In the genomic region with DNA sequence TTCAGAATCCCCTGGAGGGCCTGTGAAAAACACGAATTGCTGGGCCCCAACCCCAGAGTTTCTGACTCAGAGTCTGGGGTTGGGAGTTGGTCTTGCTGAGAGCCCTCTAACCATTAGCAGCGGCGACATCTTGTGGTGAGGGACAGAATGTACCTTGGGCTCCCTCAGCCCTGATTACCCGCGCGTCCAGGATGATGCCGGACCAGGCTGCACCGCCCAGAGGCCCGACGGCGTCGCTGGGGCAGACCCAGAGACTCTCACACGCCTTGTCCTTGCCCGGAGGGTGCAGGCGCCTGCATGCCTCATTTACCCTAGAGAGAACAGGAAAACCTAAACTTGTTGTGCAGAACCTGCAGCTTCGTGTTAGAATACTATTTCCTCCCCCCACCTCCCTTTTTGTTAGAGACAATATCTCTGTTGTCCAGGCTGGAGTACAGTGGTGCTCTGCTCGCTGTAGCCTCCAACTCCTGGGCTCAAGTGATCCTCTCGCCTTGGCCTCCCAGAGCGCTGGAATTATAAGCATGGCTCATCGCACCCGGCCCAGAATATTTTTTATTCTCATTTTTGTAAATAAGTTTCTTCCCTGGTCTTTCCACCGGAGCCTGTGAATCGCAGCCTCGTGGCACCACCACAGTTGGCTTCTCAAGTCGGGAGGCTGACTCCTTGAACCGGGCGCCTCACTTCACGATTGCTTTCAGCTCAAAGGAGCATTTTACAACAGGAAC, we compare ENCODE assay signal across 8 cellular contexts. TPM values are rescaled to one million over a fixed set of nuclear protein-coding genes. Genes with fewer than 3 reads are reported as not detected.
DNase-seq lines count a peak whose midpoint lies in the region; ATAC-seq and TF ChIP-seq lines count a peak whose summit lies in the region.

No MANE protein-coding gene starts in this region.

- DNase-seq in AG10803 (ENCODE audit: low read depth) (peak; percentile 83), NCI-H2196 treated with DMSO at 0.1 percent for 48 hours (lab: John Stamatoyannopoulos, UW; ENCODE audit: unreplicated experiment) (peak; percentile 73), WERI-Rb-1 (peak; percentile 97), mammary epithelial cell (peak; percentile 81), kidney epithelial cell (ENCODE audit: low read depth) (peak; percentile 65)
- DNase-seq in stimulated activated CD4-positive, alpha-beta T cell treated with anti-CD3 and anti-CD28 coated beads, Interleukin-1b, Interleukin-23, amount 100 ng/mL, for 24 hours (ENCODE audit: low read depth in 4 of 4, low spot score in 1 of 4): peak; percentile 52 to 73 (median 68)

- CTCF ChIA-PET in mammary epithelial cell (lab: Charles Lee; ENCODE audit: low non-redundant PET): interaction anchor here (1.5 kb wide), 1 partner anchor 193 kb away, joined by 9 read pairs; no protein-coding TSS in a partner anchor

- BruUV-seq in mammary epithelial cell (replicated peaks; lab: Mats Ljungman, UMichigan): no TSS peak

- peak overlapping the region; percentile 51 for H3K4me2 ChIP-seq in mammary epithelial cell (ENCODE audit: insufficient read depth, low read depth, low read length)

- WGBS in mammary epithelial cell (ENCODE audit: low coverage, missing lambda C conversion rate): 55% methylated on average over 19 of the region's 28 CpGs

- H3K36me3 ChIP-seq in WERI-Rb-1: no peaks in the 10 kb centered on the region
- no peaks in the 10 kb centered on the region for H3K36me3 ChIP-seq in mammary epithelial cell (ENCODE audit: insufficient read depth, low read length)
- H3K36me3 ChIP-seq in kidney epithelial cell (ENCODE audit: control insufficient read depth, insufficient read depth, low read length): no peaks in the 10 kb centered on the region

- no peaks in the 10 kb centered on the region for H4K20me1 ChIP-seq in mammary epithelial cell (ENCODE audit: insufficient read depth, low read length)

- TF ChIP-seq CTCF in AG10803 (conservative IDR thresholded peaks at IDR 0.05; ENCODE audit: low read length) (peak; percentile 78), WERI-Rb-1 (IDR thresholded peaks at IDR 0.05; ENCODE audit: low read depth, low read length) (peak; percentile 94), mammary epithelial cell (conservative IDR thresholded peaks at IDR 0.05 in 1 of 2, IDR thresholded peaks at IDR 0.05 in 1 of 2; ENCODE audit: extremely low read depth in 1 of 2, insufficient read depth in 1 of 2, low read depth in 1 of 2, low read length in 2 of 2) (peak; percentile 61 to 88), kidney epithelial cell (IDR thresholded peaks at IDR 0.05; ENCODE audit: insufficient read depth, low read length, poor library complexity, severe bottlenecking) (peak; percentile 79)

- H3K27me3 ChIP-seq in WERI-Rb-1 (ENCODE audit: insufficient read depth, low read depth, severe bottlenecking) (no peaks in the 10 kb centered on the region), mammary epithelial cell (ENCODE audit: insufficient read depth, low read length) (no peaks in the 10 kb centered on the region), kidney epithelial cell (ENCODE audit: control insufficient read depth, insufficient read depth, low read length) (no peaks in the 10 kb centered on the region)

- peaks cover 45% of the 10 kb centered on the region for H3K4me1 ChIP-seq in mammary epithelial cell (ENCODE audit: insufficient read depth, low read length)

- no peak overlapping the region for H2AFZ ChIP-seq in mammary epithelial cell (ENCODE audit: low read depth, low read length)

- dilution Hi-C loops in mammary epithelial cell (cut with HindIII; ENCODE audit: low sequenced_read_pairs): loop anchor here (5.0 kb wide), 1 partner anchor 42 kb away; no protein-coding TSS in a partner anchor

- peak; percentile 74 for ATAC-seq in GM18907 (IDR thresholded peaks at IDR 0.05; ENCODE audit: unreplicated experiment)
- ATAC-seq in HG03135 (IDR thresholded peaks at IDR 0.05; ENCODE audit: unreplicated experiment): peak; percentile 70

- H3K79me2 ChIP-seq in mammary epithelial cell (ENCODE audit: insufficient read depth, low read length): no peaks in the 10 kb centered on the region

- H3K4me3 ChIP-seq in AG10803 (ENCODE audit: low read length) (no peak overlapping the region), WERI-Rb-1 (ENCODE audit: low read depth, low read length) (no peak overlapping the region), mammary epithelial cell (replicated peaks in 1 of 3; ENCODE audit: insufficient read depth in 1 of 3, low read depth in 2 of 3, low read length in 3 of 3) (no peak overlapping the region), kidney epithelial cell (ENCODE audit: low read depth, low read length) (no peak overlapping the region)

- no peak overlapping the region for H3K9ac ChIP-seq in mammary epithelial cell (ENCODE audit: insufficient read depth, low read length)

- in situ Hi-C loops in mammary epithelial cell (cut with MboI; ENCODE audit: low sequenced_read_pairs in 2 of 2): loop anchor here in 1 of 2 donors (10.0 kb wide), 1 partner anchor 141 kb away; no protein-coding TSS in a partner anchor

- intact Hi-C loops in mammary epithelial cell (cut with micrococcal nuclease): loop anchor here (1.0 to 5.0 kb wide), 8 partner anchors 38 to 1107 kb away; a partner anchor contains a TSS

- H3K27ac ChIP-seq in WERI-Rb-1 (peak overlapping the region; percentile 69), mammary epithelial cell (ENCODE audit: insufficient read depth, low read depth, low read length) (no peak overlapping the region)

- H3K9me3 ChIP-seq in WERI-Rb-1 (ENCODE audit: severe bottlenecking): no peaks in the 10 kb centered on the region
- no peaks in the 10 kb centered on the region for H3K9me3 ChIP-seq in mammary epithelial cell (replicated peaks; ENCODE audit: insufficient read depth, low read length)

RNA-seq across cellular contexts. Expression of a gene that starts 22.2 kb away (rescaled TPM):
- total RNA-seq in mammary epithelial cell (not detected), kidney epithelial cell (not detected in 2 replicates)
- not detected for polyA plus RNA-seq in mammary epithelial cell
- not detected for polyA minus RNA-seq in mammary epithelial cell
